In genomic region chr14:61435563-61436337, GRCh38 we compare ENCODE assay signal across 15 cellular contexts.
DNase-seq lines count a peak whose midpoint lies in the region; ATAC-seq lines count a peak whose summit lies in the region.
"Had no signal": no experiment of that assay in that cellular context is flagged by ENCODE, and none has a peak within 500 bp of the region (broad histone marks: within the 10 kb centered on the region; RNA-seq: fewer than 3 reads in every experiment).

No MANE protein-coding gene starts in this region.

- DNase-seq in activated naive CD4-positive, alpha-beta T cell treated with Interleukin-2 at 50 U/mL for 16 hours, result no peak
- DNase-seq in activated naive CD8-positive, alpha-beta T cell treated with anti-CD3 and anti-CD28 coated beads, Interleukin-2, amount 50 U/mL, for 24 hours, result no peak
- DNase-seq in left lobe of liver (ENCODE audit: low spot score) (no peak), aorta (no peak), NCI-H69 (lab: John Stamatoyannopoulos, UW) (no peak), DMS53 treated with DMSO at 0.1 percent for 48 hours (lab: John Stamatoyannopoulos, UW; ENCODE audit: unreplicated experiment) (no peak)
- DNase-seq: adrenal gland, cortex of kidney, DMS153, HFFc6, substantia nigra had no signal

- no peaks in the 10 kb centered on the region for H3K9me3 Mint-ChIP-seq in activated naive CD4-positive, alpha-beta T cell treated with anti-CD3 and anti-CD28 coated beads, Interleukin-2, amount 50 U/mL, for 24 hours
- no peaks in the 10 kb centered on the region for H3K9me3 Mint-ChIP-seq in activated naive CD8-positive, alpha-beta T cell treated with anti-CD3 and anti-CD28 coated beads, Interleukin-2, amount 50 U/mL, for 24 hours
- H3K9me3 Mint-ChIP-seq: HFFc6 had no signal

- WGBS in aorta, 2 donors, result 70 to 77% methylated on average over 4 of the region's 4 CpGs

- no peaks in the 10 kb centered on the region for H3K27me3 ChIP-seq in aorta (ENCODE audit: control insufficient read depth in 1 of 2, insufficient read depth in 2 of 2, low read length in 1 of 2)
- H3K27me3 ChIP-seq: adrenal gland had no signal

- no peak overlapping the region for H3K27ac ChIP-seq in aorta (ENCODE audit: low read depth in 1 of 2, low read length in 2 of 2)
- H3K27ac ChIP-seq: adrenal gland had no signal

- H3K4me1 ChIP-seq in aorta (ENCODE audit: control insufficient read depth in 1 of 2, insufficient read depth in 2 of 2, low read length in 2 of 2), result no peaks in the 10 kb centered on the region

- H3K4me3 Mint-ChIP-seq in activated naive CD4-positive, alpha-beta T cell treated with anti-CD3 and anti-CD28 coated beads, Interleukin-2, amount 50 U/mL, for 24 hours, result peak overlapping the region; percentile 1
- H3K4me3 Mint-ChIP-seq in activated naive CD8-positive, alpha-beta T cell treated with anti-CD3 and anti-CD28 coated beads, Interleukin-2, amount 50 U/mL, for 24 hours, result no peak overlapping the region
- H3K4me3 Mint-ChIP-seq: HFFc6 had no signal

- H3K4me3 ChIP-seq in aorta (ENCODE audit: low read length in 2 of 2), result no peak overlapping the region
- H3K4me3 ChIP-seq: adrenal gland, lung had no signal

- peaks cover 2% of the 10 kb centered on the region for H3K9me3 ChIP-seq in aorta (ENCODE audit: control insufficient read depth, low read length)
- H3K9me3 ChIP-seq: adrenal gland had no signal

- intact Hi-C loops in aorta (cut with DNase I), result no loop called here

- H3K36me3 Mint-ChIP-seq in activated naive CD4-positive, alpha-beta T cell treated with anti-CD3 and anti-CD28 coated beads, Interleukin-2, amount 50 U/mL, for 24 hours, result peaks cover 18% of the 10 kb centered on the region
- H3K36me3 Mint-ChIP-seq in activated naive CD8-positive, alpha-beta T cell treated with anti-CD3 and anti-CD28 coated beads, Interleukin-2, amount 50 U/mL, for 24 hours (ENCODE audit: low read depth), result peaks cover 34% of the 10 kb centered on the region

- no peaks in the 10 kb centered on the region for H3K36me3 ChIP-seq in aorta (ENCODE audit: control insufficient read depth in 1 of 2, insufficient read depth in 2 of 2, low read length in 1 of 2)
- H3K36me3 ChIP-seq: adrenal gland had no signal

- peak overlapping the region; percentile 89 for H3K27ac Mint-ChIP-seq in activated naive CD4-positive, alpha-beta T cell treated with anti-CD3 and anti-CD28 coated beads, Interleukin-2, amount 50 U/mL, for 24 hours
- H3K27ac Mint-ChIP-seq in activated naive CD8-positive, alpha-beta T cell treated with anti-CD3 and anti-CD28 coated beads, Interleukin-2, amount 50 U/mL, for 24 hours, result peak overlapping the region; percentile 89
- H3K27ac Mint-ChIP-seq: HFFc6 had no signal

- peaks cover 94% of the 10 kb centered on the region for H3K4me1 Mint-ChIP-seq in activated naive CD4-positive, alpha-beta T cell treated with anti-CD3 and anti-CD28 coated beads, Interleukin-2, amount 50 U/mL, for 24 hours
- H3K4me1 Mint-ChIP-seq in activated naive CD8-positive, alpha-beta T cell treated with anti-CD3 and anti-CD28 coated beads, Interleukin-2, amount 50 U/mL, for 24 hours, result peaks cover 96% of the 10 kb centered on the region

- H3K27me3 Mint-ChIP-seq in activated naive CD4-positive, alpha-beta T cell treated with anti-CD3 and anti-CD28 coated beads, Interleukin-2, amount 50 U/mL, for 24 hours, result no peaks in the 10 kb centered on the region
- H3K27me3 Mint-ChIP-seq in activated naive CD8-positive, alpha-beta T cell treated with anti-CD3 and anti-CD28 coated beads, Interleukin-2, amount 50 U/mL, for 24 hours, result no peaks in the 10 kb centered on the region

- ATAC-seq in activated naive CD8-positive, alpha-beta T cell treated with anti-CD3 and anti-CD28 coated beads, Interleukin-2, amount 50 U/mL, for 24 hours, result no peak
- peak; percentile 45 for ATAC-seq in left lobe of liver
- ATAC-seq in aorta (ENCODE audit: low FRiP score), result peak; percentile 36
- ATAC-seq in GM21423 (IDR thresholded peaks at IDR 0.05; ENCODE audit: unreplicated experiment), result no peak
- ATAC-seq: esophagus mucosa had no signal

Comparison
In these comparisons a context has a peak if more than half of its experiments do, and no peak if none do; other contexts are left out.
1. ATAC-seq: peak in left lobe of liver (single experiment) and aorta (single experiment); none in activated naive CD8-positive, alpha-beta T cell treated with anti-CD3 and anti-CD28 coated beads, Interleukin-2, amount 50 U/mL, for 24 hours (single experiment) and GM21423 (single experiment).